ENCODE assay signal across 9 cellular contexts in the genomic region with DNA sequence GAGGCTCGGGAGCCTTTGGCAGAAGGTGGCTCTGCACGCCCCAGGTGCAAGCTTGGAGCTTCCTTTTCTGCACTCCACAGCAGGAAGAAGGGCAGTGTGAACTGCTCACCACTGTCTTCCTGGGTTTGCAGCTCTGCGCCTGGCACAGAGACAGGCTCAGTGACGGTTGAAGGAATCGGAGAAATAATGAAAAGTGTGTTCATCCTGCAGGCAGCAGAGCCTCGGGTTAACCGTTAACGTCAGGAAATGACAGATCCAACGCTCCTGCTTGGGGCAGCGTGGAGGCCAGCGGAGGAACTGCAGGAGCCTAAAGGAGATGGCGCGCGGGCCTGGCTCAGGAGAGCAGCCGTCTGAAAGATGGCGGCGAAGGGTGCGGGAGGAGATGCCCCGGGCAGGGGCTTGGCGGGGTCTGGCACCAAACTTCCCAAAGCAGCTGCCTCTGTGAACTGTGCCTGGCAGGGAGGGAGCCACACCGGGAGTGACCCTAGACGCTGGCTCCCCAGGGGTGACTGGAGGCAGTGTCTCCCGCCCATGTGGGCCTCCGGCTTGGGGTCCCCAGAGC. TPM values are rescaled to one million over a fixed set of nuclear protein-coding genes. Genes with fewer than 3 reads are reported as not detected.
DNase-seq lines count a peak whose midpoint lies in the region; ATAC-seq and TF ChIP-seq lines count a peak whose summit lies in the region.
"Had no signal": no experiment of that assay in that cellular context is flagged by ENCODE, and none has a peak within 500 bp of the region (broad histone marks: within the 10 kb centered on the region; RNA-seq: fewer than 3 reads in every experiment).

No MANE protein-coding gene starts in this region.

- H3K4me3 Mint-ChIP-seq in type B pancreatic cell = no peak overlapping the region
- H3K4me3 Mint-ChIP-seq in T-helper 2 cell treated with Interferon-gamma antibody and Interleukin-4, amounts not matched to agents 5 μg/mL and 100 μg/mL, for 36 hours = no peak overlapping the region

- H3K4me1 ChIP-seq in right atrium auricular region = peaks cover 0 to 17% of the 10 kb centered on the region in 2 donors
- peaks cover 13% of the 10 kb centered on the region for H3K4me1 ChIP-seq in left ventricle myocardium inferior

- H3K27me3 ChIP-seq in right atrium auricular region = no peaks in the 10 kb centered on the region
- peaks cover 90% of the 10 kb centered on the region for H3K27me3 ChIP-seq in left ventricle myocardium inferior (ENCODE audit: low read depth)

- H3K27ac Mint-ChIP-seq in type B pancreatic cell = no peak overlapping the region
- H3K27ac Mint-ChIP-seq in T-helper 2 cell treated with Interferon-gamma antibody and Interleukin-4, amounts not matched to agents 5 μg/mL and 100 μg/mL, for 36 hours = no peak overlapping the region

- intact Hi-C loops in Right ventricle myocardium inferior (cut with DNase I) (no loop called here), left ventricle myocardium inferior (cut with micrococcal nuclease) (no loop called here)

- H3K9ac ChIP-seq in SK-N-MC (ENCODE audit: insufficient read length) = no peak overlapping the region

- H3K36me3 Mint-ChIP-seq in type B pancreatic cell = peaks cover 4% of the 10 kb centered on the region
- no peaks in the 10 kb centered on the region for H3K36me3 Mint-ChIP-seq in T-helper 2 cell treated with Interferon-gamma antibody and Interleukin-4, amounts not matched to agents 5 μg/mL and 100 μg/mL, for 36 hours (ENCODE audit: low read depth)

- no peak overlapping the region for H3K4me3 ChIP-seq in right atrium auricular region
- no peak overlapping the region for H3K4me3 ChIP-seq in SK-N-MC
- H3K4me3 ChIP-seq in left ventricle myocardium inferior = no peak overlapping the region

- H3K4me1 Mint-ChIP-seq in type B pancreatic cell (ENCODE audit: unreplicated experiment) = peaks cover 29% of the 10 kb centered on the region
- H3K4me1 Mint-ChIP-seq in T-helper 2 cell treated with Interferon-gamma antibody and Interleukin-4, amounts not matched to agents 5 μg/mL and 100 μg/mL, for 36 hours (ENCODE audit: low read depth) = no peaks in the 10 kb centered on the region

- peak; percentile 52 for DNase-seq in Right ventricle myocardium inferior (ENCODE audit: missing footprints)
- no peak for DNase-seq in right atrium auricular region (ENCODE audit: low spot score)
- no peak for DNase-seq in SK-N-MC (ENCODE audit: low read depth, low spot score)
- peak; percentile 10 for DNase-seq in left ventricle myocardium inferior
- no peak for DNase-seq in type B pancreatic cell (ENCODE audit: extremely low spot score, unreplicated experiment)
- DNase-seq in T-helper 2 cell treated with Interferon-gamma antibody and Interleukin-4, amounts not matched to agents 5 μg/mL and 100 μg/mL, for 36 hours (ENCODE audit: low spot score) = no peak
- DNase-seq in NCI-H345 treated with DMSO at 0.1 percent for 48 hours (lab: John Stamatoyannopoulos, UW; ENCODE audit: unreplicated experiment) = no peak
- DNase-seq: NCI-H1048 had no signal

- H3K36me3 ChIP-seq in right atrium auricular region (no peaks in the 10 kb centered on the region), SK-N-MC (ENCODE audit: insufficient read depth, low read length) (no peaks in the 10 kb centered on the region), left ventricle myocardium inferior (no peaks in the 10 kb centered on the region)

- H3K27me3 Mint-ChIP-seq in type B pancreatic cell = peaks cover 42% of the 10 kb centered on the region
- peaks cover 26% of the 10 kb centered on the region for H3K27me3 Mint-ChIP-seq in T-helper 2 cell treated with Interferon-gamma antibody and Interleukin-4, amounts not matched to agents 5 μg/mL and 100 μg/mL, for 36 hours (ENCODE audit: low read depth)

- TF ChIP-seq CTCF in right atrium auricular region (IDR thresholded peaks at IDR 0.05) = no peak
- TF ChIP-seq CTCF in left ventricle myocardium inferior (IDR thresholded peaks at IDR 0.05; ENCODE audit: borderline replicate concordance) = peak; percentile 10
- peak; percentile 61 for TF ChIP-seq CTCF in type B pancreatic cell (conservative IDR thresholded peaks at IDR 0.05)

- H3K27ac ChIP-seq in right atrium auricular region = no peak overlapping the region
- H3K27ac ChIP-seq in SK-N-MC = peak overlapping the region; percentile 77
- no peak overlapping the region for H3K27ac ChIP-seq in left ventricle myocardium inferior (replicated peaks)

- ATAC-seq in Right ventricle myocardium inferior (no peak), GM19324 (IDR thresholded peaks at IDR 0.05; ENCODE audit: low FRiP score, unreplicated experiment) (no peak)

- H3K9me3 Mint-ChIP-seq in type B pancreatic cell = no peaks in the 10 kb centered on the region
- H3K9me3 Mint-ChIP-seq in T-helper 2 cell treated with Interferon-gamma antibody and Interleukin-4, amounts not matched to agents 5 μg/mL and 100 μg/mL, for 36 hours = no peaks in the 10 kb centered on the region

- H3K9me3 ChIP-seq in right atrium auricular region = no peaks in the 10 kb centered on the region
- no peaks in the 10 kb centered on the region for H3K9me3 ChIP-seq in SK-N-MC (ENCODE audit: low read depth, low read length)
- no peaks in the 10 kb centered on the region for H3K9me3 ChIP-seq in left ventricle myocardium inferior (replicated peaks)

RNA-seq across cellular contexts. Expression of a gene that starts 10.9 kb away (rescaled TPM):
- total RNA-seq in Right ventricle myocardium inferior (1.7 TPM), right atrium auricular region (1 to 10 TPM; 2.7 to 6.4 TPM), left ventricle myocardium inferior (2.4 TPM), type B pancreatic cell (ENCODE audit: low replicate concordance) (13.1 and 50.5 TPM in 2 replicates)

RNA-seq across cellular contexts. Expression of a gene that starts 46.2 kb away (rescaled TPM):
- total RNA-seq in Right ventricle myocardium inferior (41.7 TPM), right atrium auricular region (10 to 100 TPM; 29.5 to 38.8 TPM), left ventricle myocardium inferior (40.8 TPM), type B pancreatic cell (ENCODE audit: low replicate concordance) (75.1 and 87.2 TPM in 2 replicates)

RNA-seq across cellular contexts. Expression of a gene that starts 47.6 kb away (rescaled TPM):
- total RNA-seq in Right ventricle myocardium inferior (7.0 TPM), right atrium auricular region (1 to 10 TPM; 2.4 to 2.9 TPM), left ventricle myocardium inferior (6.4 TPM), type B pancreatic cell (ENCODE audit: low replicate concordance) (31.5 and 42.2 TPM in 2 replicates)

RNA-seq across cellular contexts. Expression of a gene that starts 53.5 kb away (rescaled TPM):
- total RNA-seq in Right ventricle myocardium inferior (not detected), right atrium auricular region (under 1 TPM in 1 of 2 donors, not detected in 1; 0.59 TPM), left ventricle myocardium inferior (not detected), type B pancreatic cell (ENCODE audit: low replicate concordance) (6.4 and 16.7 TPM in 2 replicates)

Comparison
In these comparisons a context has a peak if more than half of its experiments do, and no peak if none do; other contexts are left out.
1. DNase-seq: peak in Right ventricle myocardium inferior (single experiment) and left ventricle myocardium inferior (single experiment); none in right atrium auricular region (single experiment), SK-N-MC (single experiment), type B pancreatic cell (single experiment), T-helper 2 cell treated with Interferon-gamma antibody and Interleukin-4, amounts not matched to agents 5 μg/mL and 100 μg/mL, for 36 hours (single experiment) and NCI-H345 treated with DMSO at 0.1 percent for 48 hours (single experiment).
2. CTCF ChIP-seq: peak in left ventricle myocardium inferior (single experiment) and type B pancreatic cell (single experiment); none in right atrium auricular region (0 of 2).